In genomic region chr4:171846232-171846631, GRCh38 we compare ENCODE assay signal across 9 cellular contexts. TPM values are rescaled to one million over a fixed set of nuclear protein-coding genes. Genes with fewer than 3 reads are reported as not detected.
DNase-seq lines count a peak whose midpoint lies in the region; ATAC-seq and TF ChIP-seq lines count a peak whose summit lies in the region.
"Had no signal": no experiment of that assay in that cellular context is flagged by ENCODE, and none has a peak within 500 bp of the region (broad histone marks: within the 10 kb centered on the region; RNA-seq: fewer than 3 reads in every experiment).

No MANE protein-coding gene starts in this region.

- no peak overlapping the region for H3K4me3 ChIP-seq in body of pancreas
- H3K4me3 ChIP-seq in mesenchymal stem cell (ENCODE audit: insufficient read depth in 1 of 2, low read depth in 1 of 2, low read length in 2 of 2) = no peak overlapping the region
- H3K4me3 ChIP-seq: skin epidermis had no signal

- H4K91ac ChIP-seq in mesenchymal stem cell (ENCODE audit: low read length) = no peak overlapping the region

- H4K8ac ChIP-seq in mesenchymal stem cell (ENCODE audit: low read length) = no peak overlapping the region

- H3K36me3 ChIP-seq in body of pancreas (replicated peaks in 1 of 2; ENCODE audit: insufficient read depth in 1 of 2, low read depth in 2 of 2) (no peaks in the 10 kb centered on the region), mesenchymal stem cell (ENCODE audit: control insufficient read depth in 1 of 2, insufficient read depth in 2 of 2, low read depth in 1 of 2, low read length in 2 of 2) (no peaks in the 10 kb centered on the region)

- DNase-seq in DMS153 (lab: John Stamatoyannopoulos, UW) (peak; percentile 49), NCI-H2107 (lab: John Stamatoyannopoulos, UW) (peak; percentile 12), body of pancreas (peak; percentile 24 to 61 (median 50)), mesenchymal stem cell (peak; percentile 65), Ammon's horn (ENCODE audit: low spot score) (no peak)
- no peak for DNase-seq in NK-92 treated with Interleukin-12 subunit alpha and Interleukin-12 subunit beta, amount 100 ng/mL, for 24 hours (lab: John Stamatoyannopoulos, UW)

- no peak overlapping the region for H2BK120ac ChIP-seq in mesenchymal stem cell (ENCODE audit: low read depth, low read length)

- H2BK12ac ChIP-seq in mesenchymal stem cell (ENCODE audit: low read length in 2 of 2) = no peak overlapping the region

- H2AK5ac ChIP-seq in mesenchymal stem cell (ENCODE audit: low read length, severe bottlenecking) = no peak overlapping the region

- H3K18ac ChIP-seq in mesenchymal stem cell (ENCODE audit: low read depth in 1 of 2, low read length in 2 of 2) = no peak overlapping the region

- H3K4me1 ChIP-seq in body of pancreas (no peaks in the 10 kb centered on the region), mesenchymal stem cell (ENCODE audit: control insufficient read depth, insufficient read depth, low read depth, low read length) (no peaks in the 10 kb centered on the region)

- H3K23ac ChIP-seq in mesenchymal stem cell (ENCODE audit: low read length in 2 of 2) = no peak overlapping the region

- ATAC-seq in GM18870 (IDR thresholded peaks at IDR 0.05; ENCODE audit: unreplicated experiment) (peak; percentile 78), HG03095 (IDR thresholded peaks at IDR 0.05; ENCODE audit: unreplicated experiment) (peak; percentile 89), body of pancreas (no peak)

- H3K27ac ChIP-seq in body of pancreas = no peak overlapping the region
- no peak overlapping the region for H3K27ac ChIP-seq in mesenchymal stem cell (ENCODE audit: low read length, poor library complexity, severe bottlenecking)
- H3K27ac ChIP-seq: skin epidermis had no signal

- no peak overlapping the region for H2BK5ac ChIP-seq in mesenchymal stem cell (ENCODE audit: low read depth, low read length, poor library complexity, severe bottlenecking)

- H3K27me3 ChIP-seq in body of pancreas (no peaks in the 10 kb centered on the region), mesenchymal stem cell (ENCODE audit: control insufficient read depth in 1 of 2, insufficient read depth in 1 of 2, low read length in 2 of 2) (no peaks in the 10 kb centered on the region)

- no peak overlapping the region for H3K4ac ChIP-seq in mesenchymal stem cell (ENCODE audit: low read depth in 1 of 2, low read length in 2 of 2)

- no peaks in the 10 kb centered on the region for H3K79me1 ChIP-seq in mesenchymal stem cell (replicated peaks; ENCODE audit: low read length, poor library complexity, severe bottlenecking)

- no peak overlapping the region for H2BK15ac ChIP-seq in mesenchymal stem cell (ENCODE audit: low read depth, poor library complexity, severe bottlenecking)

- H2AFZ ChIP-seq in mesenchymal stem cell (ENCODE audit: low read depth, low read length) = no peak overlapping the region

- intact Hi-C loops in body of pancreas (cut with DNase I) = no loop called here

- H3K9me3 ChIP-seq in body of pancreas (no peaks in the 10 kb centered on the region), mesenchymal stem cell (ENCODE audit: control insufficient read depth, low read length) (no peaks in the 10 kb centered on the region)

- peak in 5 of 7 experiments; percentile 14 to 41 (median 30) for TF ChIP-seq CTCF in body of pancreas (IDR thresholded peaks at IDR 0.05)

- no peak overlapping the region for H3K14ac ChIP-seq in mesenchymal stem cell (ENCODE audit: low read length in 2 of 2)

- no peak for TF ChIP-seq POLR2A in body of pancreas (IDR thresholded peaks at IDR 0.05)

- no peak overlapping the region for H3K4me2 ChIP-seq in mesenchymal stem cell (ENCODE audit: low read length, poor library complexity, severe bottlenecking)

- H3K9ac ChIP-seq in mesenchymal stem cell (ENCODE audit: low read length) = no peak overlapping the region

- 21 to 47% methylated on average over 2 of the region's 2 CpGs for WGBS in body of pancreas, 2 donors
- no CpG with 5 or more reads among the region's 2 CpGs for WGBS in mesenchymal stem cell

RNA-seq across cellular contexts. Expression of gene GALNTL6, which starts 33.0 kb away (rescaled TPM):
- total RNA-seq in body of pancreas = under 1 TPM in 1 of 2 donors, not detected in 1; 0.26 TPM
- 0.66 TPM for polyA plus RNA-seq in mesenchymal stem cell (2013, experiment 1 of 2)
- polyA plus RNA-seq in mesenchymal stem cell (2013, experiment 2 of 2) = 0.59 TPM

Comparison
In these comparisons a context has a peak if more than half of its experiments do, and no peak if none do; other contexts are left out.
1. DNase-seq: peak in DMS153 (single experiment), NCI-H2107 (single experiment), body of pancreas (4 of 4) and mesenchymal stem cell (single experiment); none in NK-92 treated with Interleukin-12 subunit alpha and Interleukin-12 subunit beta, amount 100 ng/mL, for 24 hours (single experiment) and Ammon's horn (single experiment).